Comparison of ENCODE assay signal across 1 cellular context in the genomic region with DNA sequence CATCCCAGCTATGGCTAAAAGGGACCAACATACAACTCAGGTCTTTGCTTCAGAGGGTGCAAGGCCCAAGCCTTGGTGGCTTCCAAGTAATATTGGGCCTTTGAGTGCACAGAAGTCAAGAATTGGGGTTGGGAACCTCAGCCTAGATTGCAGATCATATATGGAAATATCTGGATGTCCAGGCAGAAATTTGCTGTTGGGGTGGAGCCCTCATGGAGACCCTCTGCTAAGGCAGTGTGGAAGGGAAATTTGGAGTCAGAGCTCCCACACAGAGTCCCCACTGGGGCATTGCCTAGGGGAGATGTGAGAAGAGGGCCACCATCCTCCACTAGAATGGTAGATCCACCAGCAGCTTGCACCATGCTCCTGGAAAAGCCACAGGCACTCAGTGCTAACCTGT.
TF ChIP-seq lines count a peak whose summit lies in the region.

No MANE protein-coding gene starts in this region.

TF ChIP-seq in HEK293, 187 proteins besides CTCF, POLR2A, EP300 and RAD21 (continued from another document):
- TF ChIP-seq ZNF623 (tag by site-specific recombination; IDR thresholded peaks at IDR 0.05) (no peak), ZNF707 (tag by site-specific recombination; IDR thresholded peaks at IDR 0.05) (no peak)
